8 cellular contexts compared by ENCODE assay signal in the genomic region with DNA sequence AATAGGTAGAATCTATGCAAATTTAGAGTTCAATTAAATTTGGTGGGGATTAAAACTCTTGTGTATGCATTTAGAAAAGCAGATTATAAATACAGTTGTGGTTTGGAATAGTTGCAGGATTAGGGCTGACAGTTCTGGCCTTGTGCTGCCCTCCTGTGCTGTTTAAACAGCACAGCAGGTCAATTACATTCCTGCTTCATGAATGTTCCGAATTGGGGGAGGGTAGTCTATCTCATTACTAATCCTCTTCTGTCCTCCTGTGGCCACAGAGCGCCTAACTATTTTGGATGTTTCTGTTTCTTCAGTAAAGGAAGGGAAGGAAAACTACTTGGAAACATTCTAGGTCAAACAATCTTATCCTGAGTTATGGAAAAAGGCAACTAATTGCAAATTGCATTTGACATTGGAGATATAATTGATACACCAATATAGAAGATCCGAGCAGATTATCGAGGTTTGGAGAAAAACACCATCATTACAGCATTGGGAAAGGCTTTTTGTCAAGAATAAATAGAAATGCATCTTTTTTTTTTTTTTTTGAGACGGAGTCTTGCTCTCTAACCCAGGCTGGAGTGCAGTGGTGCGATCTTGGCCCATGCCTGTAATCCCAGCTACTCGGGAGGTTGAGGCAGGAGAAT. TPM values are rescaled to one million over a fixed set of nuclear protein-coding genes. Genes with fewer than 3 reads are reported as not detected.
DNase-seq lines count a peak whose midpoint lies in the region; ATAC-seq, FAIRE-seq and TF ChIP-seq lines count a peak whose summit lies in the region.

No MANE protein-coding gene starts in this region.

- H3K36me3 Mint-ChIP-seq in natural killer cell treated with Interleukin-12 subunit alpha and Interleukin-12 subunit beta and Interleukin-15 and Interleukin-18, amount 100 ng/mL, for 72 hours, result no peaks in the 10 kb centered on the region

- peak; percentile 90 for DNase-seq in AG08395 (ENCODE audit: low spot score)
- peak; percentile 42 for DNase-seq in GM10248 (ENCODE audit: extremely low spot score)
- DNase-seq in NCI-H2081 treated with DMSO at 0.1 percent for 48 hours (lab: John Stamatoyannopoulos, UW), result peak; percentile 84
- DNase-seq in fibroblast of gingiva (ENCODE audit: low read depth), result peak; percentile 89
- no peak for DNase-seq in natural killer cell treated with Interleukin-12 subunit alpha and Interleukin-12 subunit beta and Interleukin-15 and Interleukin-18, amount 100 ng/mL, for 72 hours (ENCODE audit: low spot score)
- DNase-seq in 8988T, result no peak

- H3K27ac Mint-ChIP-seq in natural killer cell treated with Interleukin-12 subunit alpha and Interleukin-12 subunit beta and Interleukin-15 and Interleukin-18, amount 100 ng/mL, for 72 hours, result peak overlapping the region in 1 of 2 donors; percentile 36

- H3K4me3 Mint-ChIP-seq in natural killer cell treated with Interleukin-12 subunit alpha and Interleukin-12 subunit beta and Interleukin-15 and Interleukin-18, amount 100 ng/mL, for 72 hours, result peak overlapping the region; percentile 32

- FAIRE-seq in TTC549 (lab: Jason Lieb, UNC), result peak; percentile 32

- no peaks in the 10 kb centered on the region for H3K27me3 Mint-ChIP-seq in natural killer cell treated with Interleukin-12 subunit alpha and Interleukin-12 subunit beta and Interleukin-15 and Interleukin-18, amount 100 ng/mL, for 72 hours

- H3K4me1 Mint-ChIP-seq in natural killer cell treated with Interleukin-12 subunit alpha and Interleukin-12 subunit beta and Interleukin-15 and Interleukin-18, amount 100 ng/mL, for 72 hours (ENCODE audit: low read depth in 2 of 2), result peaks cover 11 to 18% of the 10 kb centered on the region in 2 donors

- H3K9me3 Mint-ChIP-seq in natural killer cell treated with Interleukin-12 subunit alpha and Interleukin-12 subunit beta and Interleukin-15 and Interleukin-18, amount 100 ng/mL, for 72 hours, result no peaks in the 10 kb centered on the region

- TF ChIP-seq CTCF in GM10248 (IDR thresholded peaks at IDR 0.05; ENCODE audit: control extremely low read depth, extremely low read depth, low read depth, missing control alignments), result peak; percentile 78

- ATAC-seq in HG02870 (IDR thresholded peaks at IDR 0.05; ENCODE audit: unreplicated experiment), result peak; percentile 79
- peak; percentile 62 to 65 for ATAC-seq in natural killer cell treated with Interleukin-12 subunit alpha and Interleukin-12 subunit beta and Interleukin-15 and Interleukin-18, amount 100 ng/mL, for 72 hours

- POLR2A ChIA-PET in GM10248 (lab: Yijun Ruan, JAX), result no interaction called here

- CTCF ChIA-PET in GM10248 (lab: Yijun Ruan, JAX), result interaction anchor here (1.0 to 2.1 kb wide), 11 partner anchors 9 to 377 kb away, joined by 3 to 9 read pairs (median 3); no protein-coding TSS in a partner anchor

RNA-seq across cellular contexts. Expression of a gene that starts 8.7 kb away (rescaled TPM):
- 1 to 10 TPM; 6.4 to 9.9 TPM for total RNA-seq in natural killer cell treated with Interleukin-12 subunit alpha and Interleukin-12 subunit beta and Interleukin-15 and Interleukin-18, amount 100 ng/mL, for 72 hours

RNA-seq across cellular contexts. Expression of a gene that starts 12.5 kb away (rescaled TPM):
- 10 to 100 TPM; 24.6 to 38.1 TPM for total RNA-seq in natural killer cell treated with Interleukin-12 subunit alpha and Interleukin-12 subunit beta and Interleukin-15 and Interleukin-18, amount 100 ng/mL, for 72 hours

Comparison
In these comparisons a context has a peak if more than half of its experiments do, and no peak if none do; other contexts are left out.
1. DNase-seq: peak in AG08395 (single experiment), GM10248 (single experiment), NCI-H2081 treated with DMSO at 0.1 percent for 48 hours (single experiment) and fibroblast of gingiva (single experiment); none in natural killer cell treated with Interleukin-12 subunit alpha and Interleukin-12 subunit beta and Interleukin-15 and Interleukin-18, amount 100 ng/mL, for 72 hours (single experiment) and 8988T (single experiment).